28 cellular contexts compared by ENCODE assay signal in the genomic region with DNA sequence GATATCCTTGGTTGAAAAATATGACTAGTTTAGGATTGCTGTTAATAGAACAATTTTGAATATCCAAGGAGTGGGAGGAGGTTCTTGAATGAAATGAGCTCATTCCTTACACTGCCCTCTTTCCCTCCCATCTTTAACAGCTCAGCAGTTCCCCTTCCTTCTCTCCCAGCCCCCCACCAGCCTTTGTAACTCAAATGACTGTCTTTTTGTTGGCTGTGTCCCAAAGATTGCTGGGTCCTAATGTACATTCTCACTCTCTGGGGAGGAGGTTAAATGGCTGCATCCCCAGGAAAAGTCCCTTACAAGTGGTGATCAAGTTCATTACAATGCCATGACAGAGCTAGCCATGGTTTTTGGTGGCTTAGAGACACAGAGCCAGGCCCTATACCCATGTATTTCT.
A peak's percentile ranks its signal among the peaks of the same experiment; 100 is the strongest.
DNase-seq lines count a peak whose midpoint lies in the region; ATAC-seq, FAIRE-seq and TF ChIP-seq lines count a peak whose summit lies in the region.
"Had no signal": no experiment of that assay in that cellular context is flagged by ENCODE, and none has a peak within 500 bp of the region (broad histone marks: within the 10 kb centered on the region; RNA-seq: fewer than 3 reads in every experiment).

No MANE protein-coding gene starts in this region.

- H3K79me1 ChIP-seq in H1 (ENCODE audit: low read depth, low read length), result no peaks in the 10 kb centered on the region

- no peak for FAIRE-seq in H1 (lab: Jason Lieb, UNC)
- FAIRE-seq: islet of Langerhans had no signal

- no peaks in the 10 kb centered on the region for H3K9me3 Mint-ChIP-seq in nephron
- H3K9me3 Mint-ChIP-seq: naive B cell had no signal

- H3K4ac ChIP-seq in H1 (replicated peaks; ENCODE audit: insufficient read length, low read depth, low read length), result no peak overlapping the region

- no peak overlapping the region for H2BK12ac ChIP-seq in H1 (ENCODE audit: low read depth, low read length)

- H3K79me2 ChIP-seq in H1 (ENCODE audit: control insufficient read depth in 1 of 2, insufficient read depth in 2 of 2, low read length in 2 of 2), result no peaks in the 10 kb centered on the region

- H3K23ac ChIP-seq in H1 (ENCODE audit: insufficient read length), result no peak overlapping the region

- no peak overlapping the region for H3K27ac ChIP-seq in H1 (ENCODE audit: low read depth, low read length)
- H3K27ac ChIP-seq: A549, adrenal gland, epithelial cell of prostate, GM23248, SK-N-MC, transverse colon had no signal

- TF ChIP-seq POLR2A in H1 (IDR thresholded peaks at IDR 0.05; ENCODE audit: control extremely low read depth in 1 of 2, low read depth in 2 of 2, low read length in 2 of 2), result no peak

- H2BK5ac ChIP-seq in H1 (ENCODE audit: low read depth, low read length), result no peak overlapping the region

- no peaks in the 10 kb centered on the region for H3K9me3 ChIP-seq in H1 (ENCODE audit: insufficient read depth in 2 of 2, low read depth in 1 of 2, low read length in 1 of 2)
- H3K9me3 ChIP-seq: A549, adrenal gland, transverse colon had no signal

- H2BK15ac ChIP-seq in H1 (ENCODE audit: low read length), result 0 out of 2 replicates have a peak overlapping the region, but pooled peaks have one; percentile 77

- H3K27ac Mint-ChIP-seq in nephron, result peak overlapping the region; percentile 69 to 98 (median 91)
- H3K27ac Mint-ChIP-seq: naive B cell had no signal

- no peak overlapping the region for H2BK120ac ChIP-seq in H1 (replicated peaks; ENCODE audit: low read depth, low read length)

- in situ Hi-C loops in Caki2 (cut with HindIII; ENCODE audit: low pct_unique_long_range_greater_than_20kb, low sequenced_read_pairs), result no loop called here

- H3K18ac ChIP-seq in H1 (ENCODE audit: extremely low read depth, low read length), result no peak overlapping the region

- H4K5ac ChIP-seq in H1 (ENCODE audit: insufficient read length, low read depth, low read length), result no peak overlapping the region

- no peak for TF ChIP-seq RAD21 in H1 (IDR thresholded peaks at IDR 0.05 in 1 of 2, conservative IDR thresholded peaks at IDR 0.05 in 1 of 2; ENCODE audit: low read depth in 2 of 2, low read length in 2 of 2)

- POLR2A ChIA-PET in H1 (lab: Charles Lee; ENCODE audit: partially characterized antibody), result interaction anchor here (0.8 kb wide), 1 partner anchor 9 kb away, joined by 4 read pairs; no protein-coding TSS in a partner anchor

- no peak overlapping the region for H2AFZ ChIP-seq in H1 (ENCODE audit: low read length)
- H2AFZ ChIP-seq: GM23248 had no signal

- no peak overlapping the region for H2AK5ac ChIP-seq in H1 (ENCODE audit: low read depth, low read length)

- H3K36me3 Mint-ChIP-seq in nephron (ENCODE audit: low read depth), result peaks cover 34% of the 10 kb centered on the region
- H3K36me3 Mint-ChIP-seq: naive B cell had no signal

- H3K9ac ChIP-seq in H1 (replicated peaks in 1 of 4; ENCODE audit: extremely low read depth in 1 of 4, low read depth in 3 of 4, low read length in 3 of 4), result no peak overlapping the region
- H3K9ac ChIP-seq: GM23248 had no signal

- no peak for TF ChIP-seq EP300 in H1 (IDR thresholded peaks at IDR 0.05; ENCODE audit: borderline replicate concordance in 1 of 2, low read depth in 2 of 2, low read length in 2 of 2)

- H3K27me3 Mint-ChIP-seq in nephron (ENCODE audit: low read depth), result no peaks in the 10 kb centered on the region

- no peaks in the 10 kb centered on the region for H3K23me2 ChIP-seq in H1 (ENCODE audit: low read depth, low read length)

- DNase-seq in Caki2 (ENCODE audit: low read depth), result peak; percentile 45
- DNase-seq in NCI-H69 (lab: John Stamatoyannopoulos, UW), result peak; percentile 19
- DNase-seq in H1 (ENCODE audit: low read depth in 1 of 2, low spot score in 2 of 2), result no peak
- no peak for DNase-seq in T-helper 9 cell
- no peak for DNase-seq in cerebellar nuclear complex (lab: John Stamatoyannopoulos, UW)
- no peak for DNase-seq in hippocampal formation (lab: John Stamatoyannopoulos, UW)
- DNase-seq: activated CD4-positive, alpha-beta T cell treated with anti-CD3 and anti-CD28 coated beads, Interleukin-2, amount 50 U/mL, for 4 hours; activated gamma-delta T cell treated with Interleukin-2 at 50 U/mL for 16 hours; adrenal gland; DMS79 treated with DMSO at 0.1 percent for 48 hours; GM23248; KBM-7; mesenchymal stem cell; naive B cell; NCI-H1436; NCI-H2171 treated with DMSO at 0.1 percent for 48 hours; NCI-H524 treated with DMSO at 0.1 percent for 48 hours; RPMI8226; stimulated activated CD4-positive, alpha-beta T cell treated with anti-CD3 and anti-CD28 coated beads, Interleukin-12 subunit alpha, Interleukin-12 subunit beta, amount 100 ng/mL, for 4 hours; stimulated activated CD4-positive, alpha-beta T cell treated with anti-CD3 and anti-CD28 coated beads, Interleukin-4, amount 100 ng/mL, for 4 hours; stimulated activated naive CD8-positive, alpha-beta T cell treated with anti-CD3 and anti-CD28 coated beads, Interleukin-15, Interleukin-2, amounts not matched to agents 100 U/mL and 50 U/mL, for 24 hours; transverse colon had no signal

- H4K8ac ChIP-seq in H1 (ENCODE audit: extremely low read depth, insufficient read depth, low read length), result no peak overlapping the region

- H3K4me1 Mint-ChIP-seq in nephron, result peaks cover 36% of the 10 kb centered on the region
- H3K4me1 Mint-ChIP-seq: naive B cell had no signal

- peak overlapping the region in 2 of 3 experiments; percentile 1 to 3 for H3K4me3 Mint-ChIP-seq in nephron
- H3K4me3 Mint-ChIP-seq: naive B cell had no signal

- H4K91ac ChIP-seq in H1 (replicated peaks; ENCODE audit: insufficient read length, low read length), result no peak overlapping the region

- H3K4me1 ChIP-seq in H1 (replicated peaks in 1 of 4; ENCODE audit: control insufficient read depth in 3 of 4, insufficient read depth in 4 of 4, low read length in 3 of 4), result peaks cover 0 to 10% (median 7%) of the 10 kb centered on the region in 4 experiments; a peak in 5 of 7 replicates
- H3K4me1 ChIP-seq: adrenal gland, transverse colon had no signal

- no peak overlapping the region for H3K14ac ChIP-seq in H1 (ENCODE audit: insufficient read length)

- H3K36me3 ChIP-seq in H1 (ENCODE audit: control insufficient read depth in 2 of 4, insufficient read depth in 4 of 4, low read length in 3 of 4), result no peaks in the 10 kb centered on the region
- H3K36me3 ChIP-seq: adrenal gland had no signal

- H3K4me2 ChIP-seq in H1 (ENCODE audit: insufficient read depth in 1 of 2, low read depth in 2 of 2, low read length in 2 of 2), result peak overlapping the region; percentile 18 to 27; a peak in 3 of 4 replicates
- H3K4me2 ChIP-seq: A549 had no signal

- H3K56ac ChIP-seq in H1 (replicated peaks; ENCODE audit: insufficient read length, low read depth, low read length), result no peak overlapping the region

- TF ChIP-seq CTCF in H1 (IDR thresholded peaks at IDR 0.05; ENCODE audit: control extremely low read depth in 1 of 3, insufficient read depth in 1 of 3, low read depth in 1 of 3, low read length in 3 of 3) (no peak), nephron (IDR thresholded peaks at IDR 0.05; ENCODE audit: unreplicated experiment in 3 of 3) (no peak)

- H2BK20ac ChIP-seq in H1 (ENCODE audit: low read length), result no peak overlapping the region

- H3K4me3 ChIP-seq in H1 (ENCODE audit: extremely low read depth in 1 of 4, insufficient read depth in 2 of 4, low read depth in 3 of 4, low read length in 4 of 4), result no peak overlapping the region
- H3K4me3 ChIP-seq: A549, adrenal gland, GM23248, SK-N-MC, transverse colon had no signal

- H3K27me3 ChIP-seq in H1 (replicated peaks in 1 of 4; ENCODE audit: control insufficient read depth in 3 of 4, extremely low read depth in 1 of 4, insufficient read depth in 3 of 4, low read length in 3 of 4), result no peaks in the 10 kb centered on the region
- H3K27me3 ChIP-seq: adrenal gland, transverse colon had no signal

- H4K20me1 ChIP-seq in H1 (replicated peaks in 1 of 2; ENCODE audit: control insufficient read depth in 1 of 2, insufficient read depth in 2 of 2, low read length in 2 of 2), result no peaks in the 10 kb centered on the region

- ATAC-seq in HG03135 (IDR thresholded peaks at IDR 0.05; ENCODE audit: unreplicated experiment), result no peak
- ATAC-seq: A549; stimulated activated naive CD8-positive, alpha-beta T cell treated with anti-CD3 and anti-CD28 coated beads, Interleukin-15, Interleukin-2, amounts not matched to agents 100 U/mL and 50 U/mL, for 24 hours had no signal

- CTCF ChIA-PET in H1 (lab: Charles Lee; ENCODE audit: partially characterized antibody), result interaction anchor here (0.6 to 4.1 kb wide), 8 partner anchors 8 to 200 kb away, joined by 3 to 13 read pairs (median 4); no protein-coding TSS in a partner anchor

TF ChIP-seq in H1, 55 proteins besides CTCF, POLR2A, EP300 and RAD21:
- TF ChIP-seq SP1 (IDR thresholded peaks at IDR 0.05; ENCODE audit: low read depth, low read length), result no peak
- TF ChIP-seq, protein P1, sequence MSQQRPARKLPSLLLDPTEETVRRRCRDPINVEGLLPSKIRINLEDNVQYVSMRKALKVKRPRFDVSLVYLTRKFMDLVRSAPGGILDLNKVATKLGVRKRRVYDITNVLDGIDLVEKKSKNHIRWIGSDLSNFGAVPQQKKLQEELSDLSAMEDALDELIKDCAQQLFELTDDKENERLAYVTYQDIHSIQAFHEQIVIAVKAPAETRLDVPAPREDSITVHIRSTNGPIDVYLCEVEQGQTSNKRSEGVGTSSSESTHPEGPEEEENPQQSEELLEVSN (IDR thresholded peaks at IDR 0.05), result no peak
- peak; percentile 19; the same call in 1 of the 2 replicates for TF ChIP-seq MAFK (IDR thresholded peaks at IDR 0.05; ENCODE audit: low read depth, low read length)
- TF ChIP-seq, protein P2, sequence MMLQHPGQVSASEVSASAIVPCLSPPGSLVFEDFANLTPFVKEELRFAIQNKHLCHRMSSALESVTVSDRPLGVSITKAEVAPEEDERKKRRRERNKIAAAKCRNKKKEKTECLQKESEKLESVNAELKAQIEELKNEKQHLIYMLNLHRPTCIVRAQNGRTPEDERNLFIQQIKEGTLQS (IDR thresholded peaks at IDR 0.05; ENCODE audit: insufficient read depth, low read depth, low read length), result no peak

Comparison
In these comparisons a context has a peak if more than half of its experiments do, and no peak if none do; other contexts are left out.
1. DNase-seq: peak in Caki2 (single experiment) and NCI-H69 (single experiment); none in H1 (0 of 2), T-helper 9 cell (single experiment), cerebellar nuclear complex (0 of 2) and hippocampal formation (0 of 2).